In genomic region chr3:119676020-119676419, GRCh38 we compare ENCODE assay signal across 8 cellular contexts. TPM values are rescaled to one million over a fixed set of nuclear protein-coding genes. Genes with fewer than 3 reads are reported as not detected.
DNase-seq lines count a peak whose midpoint lies in the region; ATAC-seq and TF ChIP-seq lines count a peak whose summit lies in the region.

No MANE protein-coding gene starts in this region.

- H3K4me3 Mint-ChIP-seq in activated CD4-positive, alpha-beta T cell treated with anti-CD3 and anti-CD28 coated beads, Interleukin-2, amount 10 ng/mL, durations not matched to agents 7 days and 5 days: peak overlapping the region; percentile 98

- peak overlapping the region; percentile 84 for H3K9ac ChIP-seq in adipocyte (ENCODE audit: low read length)

- H3K9me3 ChIP-seq in adipocyte (ENCODE audit: control insufficient read depth, low read length) (no peaks in the 10 kb centered on the region), tibial nerve (no peaks in the 10 kb centered on the region)

- CTCF ChIA-PET in activated CD4-positive, alpha-beta T cell treated with anti-CD3 and anti-CD28 coated beads, Interleukin-2, amount 10 ng/mL, durations not matched to agents 7 days and 5 days (lab: Charles Lee): interaction anchor here (0.8 to 1.5 kb wide), 5 partner anchors 10 to 435 kb away, joined by 3 to 4 read pairs (median 3); no protein-coding TSS in a partner anchor

- TF ChIP-seq EP300 in tibial nerve (IDR thresholded peaks at IDR 0.05): no peak

- no peaks in the 10 kb centered on the region for H3K9me3 Mint-ChIP-seq in activated CD4-positive, alpha-beta T cell treated with anti-CD3 and anti-CD28 coated beads, Interleukin-2, amount 10 ng/mL, durations not matched to agents 7 days and 5 days

- no peaks in the 10 kb centered on the region for H3K27me3 Mint-ChIP-seq in activated CD4-positive, alpha-beta T cell treated with anti-CD3 and anti-CD28 coated beads, Interleukin-2, amount 10 ng/mL, durations not matched to agents 7 days and 5 days

- TF ChIP-seq POLR2A in tibial nerve (IDR thresholded peaks at IDR 0.05): no peak

- H3K4me3 ChIP-seq in adipocyte (ENCODE audit: low read length) (peak overlapping the region; percentile 83), tibial nerve (peak overlapping the region; percentile 63 to 78 (median 68))

- H3K4me1 Mint-ChIP-seq in activated CD4-positive, alpha-beta T cell treated with anti-CD3 and anti-CD28 coated beads, Interleukin-2, amount 10 ng/mL, durations not matched to agents 7 days and 5 days: peaks cover 43% of the 10 kb centered on the region

- no peaks in the 10 kb centered on the region for H3K27me3 ChIP-seq in adipocyte (replicated peaks; ENCODE audit: control insufficient read depth, insufficient read depth, low read length)
- no peaks in the 10 kb centered on the region for H3K27me3 ChIP-seq in tibial nerve

- H3K4me1 ChIP-seq in adipocyte (ENCODE audit: control insufficient read depth, insufficient read depth, low read length): peaks cover 17% of the 10 kb centered on the region
- H3K4me1 ChIP-seq in tibial nerve: peaks cover 0 to 26% (median 13%) of the 10 kb centered on the region in 4 donors

- peak overlapping the region; percentile 91 to 96 (median 94) for H3K27ac ChIP-seq in tibial nerve

- H3K36me3 ChIP-seq in adipocyte (ENCODE audit: control insufficient read depth, insufficient read depth, low read length, severe bottlenecking) (peaks cover 32% of the 10 kb centered on the region), tibial nerve (peaks cover 0 to 39% (median 4%) of the 10 kb centered on the region in 3 donors)

- no peak for ATAC-seq in GM21360 (IDR thresholded peaks at IDR 0.05; ENCODE audit: unreplicated experiment)

- DNase-seq in activated CD4-positive, alpha-beta T cell treated with anti-CD3 and anti-CD28 coated beads, Interleukin-2, amount 10 ng/mL, durations not matched to agents 7 days and 5 days: no peak
- DNase-seq in activated CD4-positive, alpha-beta T cell treated with anti-CD3 and anti-CD28 coated beads for 4 hours: no peak
- DNase-seq in adipocyte (ENCODE audit: low read depth) (no peak), left kidney (ENCODE audit: low read depth, low spot score) (peak; percentile 15), tibial nerve (ENCODE audit: low spot score in 2 of 2) (no peak), hepatic stellate cell (ENCODE audit: low spot score) (no peak), cerebellar nuclear complex (lab: John Stamatoyannopoulos, UW) (no peak)

- TF ChIP-seq CTCF in tibial nerve (IDR thresholded peaks at IDR 0.05): no peak

- peaks cover 44% of the 10 kb centered on the region for H3K36me3 Mint-ChIP-seq in activated CD4-positive, alpha-beta T cell treated with anti-CD3 and anti-CD28 coated beads, Interleukin-2, amount 10 ng/mL, durations not matched to agents 7 days and 5 days (ENCODE audit: low read depth)

- 53 to 68% methylated on average over 1 of the region's 1 CpG for WGBS in tibial nerve, 2 donors

- POLR2A ChIA-PET in activated CD4-positive, alpha-beta T cell treated with anti-CD3 and anti-CD28 coated beads, Interleukin-2, amount 10 ng/mL, durations not matched to agents 7 days and 5 days (lab: Charles Lee): interaction anchor here (0.6 kb wide), 1 partner anchor 13 kb away, joined by 3 read pairs; no protein-coding TSS in a partner anchor

- peak overlapping the region; percentile 98 for H3K27ac Mint-ChIP-seq in activated CD4-positive, alpha-beta T cell treated with anti-CD3 and anti-CD28 coated beads, Interleukin-2, amount 10 ng/mL, durations not matched to agents 7 days and 5 days

RNA-seq across cellular contexts. Expression of gene COX17, which starts 1.2 kb away (rescaled TPM):
- total RNA-seq in activated CD4-positive, alpha-beta T cell treated with anti-CD3 and anti-CD28 coated beads, Interleukin-2, amount 10 ng/mL, durations not matched to agents 7 days and 5 days: 10 to 100 TPM; 52.7 to 54.5 TPM
- 10 to 100 TPM; 17.8 to 40.8 (median 35.1) TPM for total RNA-seq in tibial nerve

RNA-seq across cellular contexts. Expression of gene POPDC2, which starts 15.6 kb away (rescaled TPM):
- 1 to 10 TPM; 1.7 to 2.9 TPM for total RNA-seq in activated CD4-positive, alpha-beta T cell treated with anti-CD3 and anti-CD28 coated beads, Interleukin-2, amount 10 ng/mL, durations not matched to agents 7 days and 5 days
- 1 to 10 TPM in 3 of 4 donors, under 1 TPM in 1; 0.90 to 3.3 (median 2.5) TPM for total RNA-seq in tibial nerve

RNA-seq across cellular contexts. Expression of gene CFAP91, which starts 26.8 kb away (rescaled TPM):
- total RNA-seq in activated CD4-positive, alpha-beta T cell treated with anti-CD3 and anti-CD28 coated beads, Interleukin-2, amount 10 ng/mL, durations not matched to agents 7 days and 5 days: not detected
- total RNA-seq in tibial nerve: 10 to 100 TPM; 11.4 to 23.7 (median 15.8) TPM

Comparison
In these comparisons a context has a peak if more than half of its experiments do, and no peak if none do; other contexts are left out.
1. RNA of gene CFAP91, which starts 26.8 kb away (total RNA-seq): 11.4 to 23.7 TPM in tibial nerve; not detected in activated CD4-positive, alpha-beta T cell treated with anti-CD3 and anti-CD28 coated beads, Interleukin-2, amount 10 ng/mL, durations not matched to agents 7 days and 5 days; every median in the first group is over 10 times any median in the second.